9 cellular contexts compared by ENCODE assay signal in genomic region chr17:49244839-49245238, GRCh38. TPM values are rescaled to one million over a fixed set of nuclear protein-coding genes. Genes with fewer than 3 reads are reported as not detected.
"Had no signal": no experiment of that assay in that cellular context is flagged by ENCODE, and none has a peak within 500 bp of the region (broad histone marks: within the 10 kb centered on the region; RNA-seq: fewer than 3 reads in every experiment).

No MANE protein-coding gene starts in this region.

- H3K27ac Mint-ChIP-seq: GM23338, H9, IgD-negative memory B cell had no signal

- H3K4me3 Mint-ChIP-seq: GM23338, H9, IgD-negative memory B cell had no signal

- H3K36me3 Mint-ChIP-seq: IgD-negative memory B cell had no signal

- H3K9me3 Mint-ChIP-seq: GM23338, H9, IgD-negative memory B cell had no signal

- H3K4me3 ChIP-seq: GM23338 had no signal

- H3K4me2 ChIP-seq: GM23338 had no signal

- ATAC-seq: GM23338 had no signal

- DNase-seq: H9, HCEC 1CT, KG1 had no signal

- H3K4me1 Mint-ChIP-seq: GM23338 had no signal

- H2AFZ ChIP-seq: GM23338 had no signal

- FAIRE-seq: H1, H54 had no signal

- H3K27ac ChIP-seq: HL-60 had no signal

RNA-seq across cellular contexts. Expression of gene PHOSPHO1, which starts 14.3 kb away (rescaled TPM):
- total RNA-seq: HT1080 had no signal
